In the genomic region with DNA sequence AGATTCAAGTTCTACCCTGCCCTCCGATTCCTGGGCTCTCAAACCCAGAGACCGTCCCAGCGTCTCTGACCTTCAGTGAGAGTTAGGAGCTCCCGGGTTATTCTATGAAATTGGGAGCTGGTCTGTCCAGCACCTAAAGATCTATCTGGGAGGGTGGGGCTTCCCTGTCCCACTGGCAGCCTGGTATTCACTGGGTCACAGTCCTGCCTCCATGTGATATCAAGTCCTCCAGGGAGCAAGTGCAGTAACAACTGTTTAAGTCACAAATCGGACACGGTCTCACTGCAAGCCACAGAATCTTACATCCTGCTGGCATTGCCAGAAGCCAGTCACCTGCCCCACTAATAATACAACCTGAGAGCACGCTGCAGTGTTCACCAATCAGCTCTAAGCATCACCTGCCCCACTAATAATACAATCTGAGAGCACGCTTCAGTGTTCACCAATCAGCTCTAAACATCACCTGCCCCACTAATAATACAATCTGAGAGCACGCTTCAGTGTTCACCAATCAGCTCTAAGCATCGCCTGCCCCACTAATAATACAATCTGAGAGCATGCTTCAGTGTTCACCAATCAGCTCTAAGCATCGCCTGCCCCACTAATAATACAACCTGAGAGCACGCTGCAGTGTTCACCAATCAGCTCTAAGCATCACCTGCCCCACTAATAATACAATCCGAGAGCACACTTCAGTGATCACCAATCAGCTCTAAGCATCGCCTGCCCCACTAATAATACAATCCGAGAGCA, we compare ENCODE assay signal across 9 cellular contexts. TPM values are rescaled to one million over a fixed set of nuclear protein-coding genes. Genes with fewer than 3 reads are reported as not detected.
A peak's percentile ranks its signal among the peaks of the same experiment; 100 is the strongest.
DNase-seq lines count a peak whose midpoint lies in the region; FAIRE-seq and TF ChIP-seq lines count a peak whose summit lies in the region.
"Not testable (repeated sequence)": the region's sequence is repeated elsewhere in the genome, so short reads cannot be mapped to it uniquely, and the experiment has no call there.
"Had no signal": no experiment of that assay in that cellular context is flagged by ENCODE, and none has a peak within 500 bp of the region (broad histone marks: within the 10 kb centered on the region; RNA-seq: fewer than 3 reads in every experiment).

No MANE protein-coding gene starts in this region.

- H2BK12ac ChIP-seq in H9 (ENCODE audit: insufficient read length, low read depth, low read length) = not testable (repeated sequence)

- H3K23me2 ChIP-seq in H9 (ENCODE audit: insufficient read length, low read depth, low read length, poor library complexity, severe bottlenecking) = not testable (repeated sequence)

- H3K23ac ChIP-seq in H9 (ENCODE audit: insufficient read length, low read depth, low read length) = not testable (repeated sequence)

- 0 out of 2 replicates have a peak overlapping the region, but pooled peaks have one; percentile 37 for H3K14ac ChIP-seq in H9 (ENCODE audit: insufficient read depth, low read length)

- H2AFZ ChIP-seq in H9 (ENCODE audit: low read length); keratinocyte (ENCODE audit: control insufficient read depth, low read length): not testable (repeated sequence)

- H3K4ac ChIP-seq in H9 (ENCODE audit: low read depth, low read length) = not testable (repeated sequence)

- dilution Hi-C loops in keratinocyte (cut with MboI; ENCODE audit: extremely low pct_ligation_motif_present, low sequenced_read_pairs) = not testable (repeated sequence)

- peaks cover 66 to 94% (median 92%) of the 10 kb centered on the region in 10 experiments for H3K4me1 ChIP-seq in BLaER1 treated with 17β-estradiol and CSF1 and Interleukin-3, amounts not matched to agents 10 nM and 100 nM
- H3K4me1 ChIP-seq in H9 (ENCODE audit: insufficient read depth, low read length) = not testable (repeated sequence)
- H3K4me1 ChIP-seq in SJCRH30 (peaks cover 54% of the 10 kb centered on the region), keratinocyte (ENCODE audit: control insufficient read depth, extremely low read depth, insufficient read depth, low read length) (peaks cover 36% of the 10 kb centered on the region), subcutaneous abdominal adipose tissue (ENCODE audit: control insufficient read depth in 5 of 5, insufficient read depth in 5 of 5, low read length in 5 of 5) (peaks cover 14 to 67% (median 55%) of the 10 kb centered on the region in 5 donors)

- not testable (repeated sequence) for H3K9me3 ChIP-seq in BLaER1 treated with 17β-estradiol and CSF1 and Interleukin-3, amounts not matched to agents 10 nM and 100 nM (replicated peaks in 1 of 11); H9 (ENCODE audit: control insufficient read depth, low read depth, low read length); SJCRH30 (replicated peaks); keratinocyte (ENCODE audit: control insufficient read depth, low read depth, low read length); subcutaneous abdominal adipose tissue (ENCODE audit: control insufficient read depth in 5 of 5, low read length in 5 of 5)

- H3K4me2 ChIP-seq in BLaER1 treated with 17β-estradiol and CSF1 and Interleukin-3, amounts not matched to agents 10 nM and 100 nM = peak overlapping the region in 10 of 11 experiments; percentile 46 to 90 (median 74); a peak in 20 of 22 replicates
- not testable (repeated sequence) for H3K4me2 ChIP-seq in H9 (ENCODE audit: insufficient read depth, insufficient read length, low read length); keratinocyte (ENCODE audit: control insufficient read depth, extremely low read depth, insufficient read depth, low read depth, low read length)

- not testable (repeated sequence) for H2BK15ac ChIP-seq in H9 (ENCODE audit: low read depth, low read length)

- H2AK5ac ChIP-seq in H9 (ENCODE audit: insufficient read length, low read length) = not testable (repeated sequence)

- H4K20me1 ChIP-seq in BLaER1 treated with 17β-estradiol and CSF1 and Interleukin-3, amounts not matched to agents 10 nM and 100 nM = peaks cover 32 to 91% (median 68%) of the 10 kb centered on the region in 11 experiments
- not testable (repeated sequence) for H4K20me1 ChIP-seq in H9 (ENCODE audit: control insufficient read depth, insufficient read depth, insufficient read length); keratinocyte (ENCODE audit: control insufficient read depth, extremely low read depth, insufficient read depth, low read length)

- H3K36me3 Mint-ChIP-seq in H9 (ENCODE audit: insufficient read depth in 1 of 3, low read depth in 3 of 3) = not testable (repeated sequence)

- not testable (repeated sequence) for H3K4me3 Mint-ChIP-seq in H9

- not testable (repeated sequence) for H3K27ac Mint-ChIP-seq in H9

- H3K18ac ChIP-seq in H9 (ENCODE audit: insufficient read length, low read depth, low read length) = not testable (repeated sequence)

- H3T11ph ChIP-seq in H9 (ENCODE audit: low read length) = not testable (repeated sequence)

- H2BK5ac ChIP-seq in H9 (ENCODE audit: insufficient read length, low read length) = not testable (repeated sequence)

- not testable (repeated sequence) for H2BK120ac ChIP-seq in H9 (ENCODE audit: low read depth, low read length, poor library complexity, severe bottlenecking)

- not testable (repeated sequence) for H4K91ac ChIP-seq in H9 (ENCODE audit: insufficient read length, low read depth, low read length)

- peak overlapping the region in 4 of 11 experiments; percentile 19 to 57 (median 26); a peak in 6 of 22 replicates for H3K9ac ChIP-seq in BLaER1 treated with 17β-estradiol and CSF1 and Interleukin-3, amounts not matched to agents 10 nM and 100 nM
- not testable (repeated sequence) for H3K9ac ChIP-seq in H9 (ENCODE audit: extremely low read depth, insufficient read length, low read length); keratinocyte (ENCODE audit: control insufficient read depth, extremely low read depth, insufficient read depth, low read length)
- H3K9ac ChIP-seq in subcutaneous abdominal adipose tissue (ENCODE audit: low read length in 5 of 5) = peak overlapping the region in 1 of 5 donors; percentile 47

- not testable (repeated sequence) for H3K79me2 ChIP-seq in H9 (ENCODE audit: insufficient read depth, low read length)
- peaks cover 37% of the 10 kb centered on the region for H3K79me2 ChIP-seq in keratinocyte (ENCODE audit: control insufficient read depth, insufficient read depth, low read length)

- not testable (repeated sequence) for H3K36me3 ChIP-seq in BLaER1 treated with 17β-estradiol and CSF1 and Interleukin-3, amounts not matched to agents 10 nM and 100 nM; keratinocyte (ENCODE audit: control insufficient read depth in 2 of 2, extremely low read depth in 1 of 2, insufficient read depth in 2 of 2, low read length in 2 of 2); subcutaneous abdominal adipose tissue (ENCODE audit: control insufficient read depth in 5 of 5, insufficient read depth in 5 of 5, low read length in 5 of 5)
- H3K36me3 ChIP-seq in SJCRH30 = peaks cover 12% of the 10 kb centered on the region

- not testable (repeated sequence) for H3K27me3 ChIP-seq in BLaER1 treated with 17β-estradiol and CSF1 and Interleukin-3, amounts not matched to agents 10 nM and 100 nM; H9 (ENCODE audit: insufficient read depth, low read length); SJCRH30; keratinocyte (ENCODE audit: control insufficient read depth, extremely low read depth, insufficient read depth, low read length); subcutaneous abdominal adipose tissue (ENCODE audit: control insufficient read depth in 5 of 5, insufficient read depth in 4 of 5, low read length in 5 of 5)

- not testable (repeated sequence) for H3K27me3 Mint-ChIP-seq in H9 (ENCODE audit: low read depth)

- not testable (repeated sequence) for H3K56ac ChIP-seq in H9 (ENCODE audit: insufficient read length, low read depth, low read length)

- not testable (repeated sequence) for H4K8ac ChIP-seq in H9 (replicated peaks; ENCODE audit: insufficient read length, low read depth, low read length)

- H3K4me3 ChIP-seq in BLaER1 treated with 17β-estradiol and CSF1 and Interleukin-3, amounts not matched to agents 10 nM and 100 nM; SJCRH30; keratinocyte (ENCODE audit: control insufficient read depth in 2 of 3, extremely low read depth in 1 of 3, insufficient read depth in 2 of 3, low read depth in 1 of 3, low read length in 3 of 3); subcutaneous abdominal adipose tissue (ENCODE audit: low read depth in 1 of 5, low read length in 5 of 5): not testable (repeated sequence)

- H3K79me1 ChIP-seq in H9 (ENCODE audit: insufficient read depth, low read depth, low read length, poor library complexity, severe bottlenecking) = not testable (repeated sequence)

- not testable (repeated sequence) for H3K9me1 ChIP-seq in keratinocyte (ENCODE audit: control insufficient read depth, extremely low read depth, insufficient read depth, low read length)

- H3K4me1 Mint-ChIP-seq in H9 = peaks cover 50 to 59% of the 10 kb centered on the region in 2 experiments

- peak overlapping the region in 4 of 11 experiments; percentile 19 to 53 (median 30); a peak in 6 of 22 replicates for H3K27ac ChIP-seq in BLaER1 treated with 17β-estradiol and CSF1 and Interleukin-3, amounts not matched to agents 10 nM and 100 nM
- H3K27ac ChIP-seq in H9 (ENCODE audit: insufficient read length, low read depth, low read length); keratinocyte (ENCODE audit: control insufficient read depth, insufficient read depth, low read length): not testable (repeated sequence)
- H3K27ac ChIP-seq in SJCRH30 = peak overlapping the region; percentile 39
- H3K27ac ChIP-seq in subcutaneous abdominal adipose tissue (ENCODE audit: low read depth, low read length) = peak overlapping the region; percentile 37

- not testable (repeated sequence) for H3K9me3 Mint-ChIP-seq in H9

- not testable (repeated sequence) for TF ChIP-seq CTCF in H9 (conservative IDR thresholded peaks at IDR 0.05); keratinocyte (optimal IDR thresholded peaks at IDR 0.05 in 1 of 3, IDR thresholded peaks at IDR 0.05 in 1 of 3, conservative IDR thresholded peaks at IDR 0.05 in 1 of 3; ENCODE audit: extremely low read depth in 1 of 3, insufficient read depth in 2 of 3, low read length in 3 of 3)

- DNase-seq in H9; keratinocyte (ENCODE audit: low read depth, low spot score): not testable (repeated sequence)
- DNase-seq in NCI-H1436 treated with DMSO at 0.1 percent for 48 hours (lab: John Stamatoyannopoulos, UW) (peak; percentile 89), NCI-H2171 (lab: John Stamatoyannopoulos, UW) (peak; percentile 47), NCI-H69 (lab: John Stamatoyannopoulos, UW) (peak; percentile 57), SJCRH30 (peak; percentile 58 to 76)

- FAIRE-seq in keratinocyte (lab: Jason Lieb, UNC) = peak; percentile 73

- no CpG with 5 or more reads among the region's 15 CpGs for WGBS in H9 (ENCODE audit: extremely low coverage, insufficient read length, low lambda C conversion rate)

- not testable (repeated sequence) for H2BK20ac ChIP-seq in H9 (ENCODE audit: low read depth, low read length, poor library complexity, severe bottlenecking)

- not testable (repeated sequence) for H4K5ac ChIP-seq in H9 (ENCODE audit: insufficient read length, low read depth, low read length)

RNA-seq across cellular contexts. Expression of a gene that starts 38.0 kb away (rescaled TPM):
- 140 and 146 TPM in 2 replicates for total RNA-seq in H9 (2021)
- 312 and 322 TPM in 2 replicates for total RNA-seq in SJCRH30 (2014; rRNA removed; shearing (Covaris generic))
- 28.3 to 87.9 TPM (median 36.7 TPM) in 3 replicates for polyA plus RNA-seq in keratinocyte
- polyA plus RNA-seq in keratinocyte (2011; ENCODE audit: low read depth) = 14.0 TPM
- polyA plus RNA-seq in keratinocyte (2011; cell fraction: cytosol; rRNA removed) = 27.1 and 32.4 TPM in 2 replicates
- 126 and 141 TPM in 2 replicates for polyA plus RNA-seq in keratinocyte (2011; cell fraction: nucleus; rRNA removed)
- 7.5 and 94.4 TPM in 2 replicates for polyA plus RNA-seq in keratinocyte (2012; ENCODE audit: low replicate concordance)
- polyA minus RNA-seq in keratinocyte = 45.0 to 180 TPM (median 60.7 TPM) in 3 replicates
- 67.7 TPM for polyA minus RNA-seq in keratinocyte (2011; cell fraction: cytosol; rRNA and poly(A)+ RNA removed)
- polyA minus RNA-seq in keratinocyte (2011; cell fraction: nucleus; rRNA and poly(A)+ RNA removed) = 173 and 221 TPM in 2 replicates
- polyA plus RNA-seq: CD4-positive, CD25-positive, alpha-beta regulatory T cell had no signal
